Comparison of ENCODE assay signal across 1 cellular context in the genomic region with DNA sequence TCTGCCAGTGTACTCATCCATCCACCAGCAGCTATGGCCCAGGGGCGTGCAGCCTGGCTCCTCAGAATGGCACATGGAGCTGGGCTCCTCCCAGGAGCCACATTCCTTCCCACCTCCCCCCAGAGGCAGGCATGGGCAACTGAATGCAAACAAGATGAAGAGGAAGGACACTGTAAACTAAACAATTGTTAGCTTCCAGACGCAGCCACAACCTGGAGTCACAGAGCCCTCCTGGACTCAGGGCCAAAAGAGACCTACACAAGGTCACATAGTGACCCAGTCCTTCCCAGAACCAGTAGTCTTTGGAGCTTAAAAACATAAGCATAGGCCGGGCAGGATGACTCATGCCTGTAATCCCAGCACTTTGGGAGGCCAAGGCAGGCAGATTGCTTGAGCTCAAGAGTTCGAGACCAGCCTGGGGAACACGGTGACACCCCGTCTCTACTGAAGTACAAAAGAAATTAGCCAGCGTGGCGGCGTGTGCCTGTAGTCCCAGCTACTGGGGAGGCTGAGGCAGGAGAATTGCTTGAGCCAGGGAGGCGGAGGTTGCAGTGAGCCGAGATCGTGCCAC.
TF ChIP-seq lines count a peak whose summit lies in the region.

No MANE protein-coding gene starts in this region.

TF ChIP-seq in K562, 482 proteins besides CTCF, POLR2A, EP300 and RAD21 (continued from another document):
- TF ChIP-seq HNRNPL (IDR thresholded peaks at IDR 0.05; ENCODE audit: low read depth, low read length) (no peak), ZNF561 (CRISPR knock-in tag; conservative IDR thresholded peaks at IDR 0.05) (no peak), DPF2 (IDR thresholded peaks at IDR 0.05) (peak; percentile 50; the same call in 1 of the 2 replicates), TAF1 (IDR thresholded peaks at IDR 0.05; ENCODE audit: control insufficient read depth, extremely low read depth, insufficient read depth, low read length, severe bottlenecking) (no peak), HNRNPK (IDR thresholded peaks at IDR 0.05; ENCODE audit: low read depth, low read length, poor library complexity, severe bottlenecking) (no peak), RHOXF2B (CRISPR knock-in tag; conservative IDR thresholded peaks at IDR 0.05) (0 out of 2 replicates have a peak, but pooled peaks have one; percentile 47), NEUROD1 (IDR thresholded peaks at IDR 0.05; ENCODE audit: borderline replicate concordance, low read depth, low read length, partially characterized antibody) (no peak), U2AF2 (optimal IDR thresholded peaks at IDR 0.05; ENCODE audit: low read depth, low read length) (no peak), MYBL2 (IDR thresholded peaks at IDR 0.05; ENCODE audit: low read depth) (no peak), MYBL2 (CRISPR knock-in tag; IDR thresholded peaks at IDR 0.05; ENCODE audit: borderline replicate concordance) (0 out of 2 replicates have a peak, but pooled peaks have one; percentile 68), ZBTB1 (CRISPR knock-in tag; IDR thresholded peaks at IDR 0.05; ENCODE audit: borderline replicate concordance, low read depth) (no peak), HSF4 (CRISPR knock-in tag; IDR thresholded peaks at IDR 0.05; ENCODE audit: borderline replicate concordance) (no peak), BMI1 (IDR thresholded peaks at IDR 0.05; ENCODE audit: low read length) (no peak), SP2 (IDR thresholded peaks at IDR 0.05; ENCODE audit: extremely low read depth, low read depth, low read length, poor library complexity, severe bottlenecking) (no peak), ARID1B (IDR thresholded peaks at IDR 0.05) (no peak), MTA3 (IDR thresholded peaks at IDR 0.05; ENCODE audit: borderline replicate concordance) (no peak), SAFB2 (IDR thresholded peaks at IDR 0.05; ENCODE audit: borderline replicate concordance, low read depth, low read length, severe bottlenecking) (no peak), ZNF121 (CRISPR knock-in tag; conservative IDR thresholded peaks at IDR 0.05) (0 out of 2 replicates have a peak, but pooled peaks have one; percentile 13), OTX1 (CRISPR knock-in tag; IDR thresholded peaks at IDR 0.05) (no peak), ZNF431 (CRISPR knock-in tag; IDR thresholded peaks at IDR 0.05) (no peak), ELF2 (CRISPR knock-in tag; IDR thresholded peaks at IDR 0.05) (no peak), CEBPG (CRISPR knock-in tag; IDR thresholded peaks at IDR 0.05) (no peak), CEBPG (tag; conservative IDR thresholded peaks at IDR 0.05 in 1 of 2, IDR thresholded peaks at IDR 0.05 in 1 of 2) (no peak), JUND (IDR thresholded peaks at IDR 0.05; ENCODE audit: borderline replicate concordance, low read depth, low read length) (peak; percentile 62), JUND (tag; IDR thresholded peaks at IDR 0.05; ENCODE audit: borderline replicate concordance, low read depth, low read length) (peak; percentile 42; the same call in 1 of the 3 replicates), PHF8 (IDR thresholded peaks at IDR 0.05; ENCODE audit: borderline replicate concordance, low read length) (no peak), CREBBP (IDR thresholded peaks at IDR 0.05; ENCODE audit: low read depth, low read length) (no peak), HOXB6 (CRISPR knock-in tag; IDR thresholded peaks at IDR 0.05; ENCODE audit: borderline replicate concordance) (0 out of 2 replicates have a peak, but pooled peaks have one; percentile 22), ATF7 (IDR thresholded peaks at IDR 0.05) (no peak), CBX5 (IDR thresholded peaks at IDR 0.05; ENCODE audit: borderline replicate concordance, low read depth) (no peak), EZH2 (IDR thresholded peaks at IDR 0.05; ENCODE audit: borderline replicate concordance, low read depth, low read length) (no peak), ZNF12 (CRISPR knock-in tag; IDR thresholded peaks at IDR 0.05) (no peak), ZNF124 (CRISPR knock-in tag; IDR thresholded peaks at IDR 0.05) (no peak), BCOR (IDR thresholded peaks at IDR 0.05) (no peak), SRF (CRISPR knock-in tag; IDR thresholded peaks at IDR 0.05) (no peak)
- TF ChIP-seq, protein P1, sequence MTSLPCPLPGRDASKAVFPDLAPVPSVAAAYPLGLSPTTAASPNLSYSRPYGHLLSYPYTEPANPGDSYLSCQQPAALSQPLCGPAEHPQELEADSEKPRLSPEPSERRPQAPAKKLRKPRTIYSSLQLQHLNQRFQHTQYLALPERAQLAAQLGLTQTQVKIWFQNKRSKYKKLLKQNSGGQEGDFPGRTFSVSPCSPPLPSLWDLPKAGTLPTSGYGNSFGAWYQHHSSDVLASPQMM (CRISPR knock-in tag; IDR thresholded peaks at IDR 0.05), result no peak
- TF ChIP-seq, protein P2, sequence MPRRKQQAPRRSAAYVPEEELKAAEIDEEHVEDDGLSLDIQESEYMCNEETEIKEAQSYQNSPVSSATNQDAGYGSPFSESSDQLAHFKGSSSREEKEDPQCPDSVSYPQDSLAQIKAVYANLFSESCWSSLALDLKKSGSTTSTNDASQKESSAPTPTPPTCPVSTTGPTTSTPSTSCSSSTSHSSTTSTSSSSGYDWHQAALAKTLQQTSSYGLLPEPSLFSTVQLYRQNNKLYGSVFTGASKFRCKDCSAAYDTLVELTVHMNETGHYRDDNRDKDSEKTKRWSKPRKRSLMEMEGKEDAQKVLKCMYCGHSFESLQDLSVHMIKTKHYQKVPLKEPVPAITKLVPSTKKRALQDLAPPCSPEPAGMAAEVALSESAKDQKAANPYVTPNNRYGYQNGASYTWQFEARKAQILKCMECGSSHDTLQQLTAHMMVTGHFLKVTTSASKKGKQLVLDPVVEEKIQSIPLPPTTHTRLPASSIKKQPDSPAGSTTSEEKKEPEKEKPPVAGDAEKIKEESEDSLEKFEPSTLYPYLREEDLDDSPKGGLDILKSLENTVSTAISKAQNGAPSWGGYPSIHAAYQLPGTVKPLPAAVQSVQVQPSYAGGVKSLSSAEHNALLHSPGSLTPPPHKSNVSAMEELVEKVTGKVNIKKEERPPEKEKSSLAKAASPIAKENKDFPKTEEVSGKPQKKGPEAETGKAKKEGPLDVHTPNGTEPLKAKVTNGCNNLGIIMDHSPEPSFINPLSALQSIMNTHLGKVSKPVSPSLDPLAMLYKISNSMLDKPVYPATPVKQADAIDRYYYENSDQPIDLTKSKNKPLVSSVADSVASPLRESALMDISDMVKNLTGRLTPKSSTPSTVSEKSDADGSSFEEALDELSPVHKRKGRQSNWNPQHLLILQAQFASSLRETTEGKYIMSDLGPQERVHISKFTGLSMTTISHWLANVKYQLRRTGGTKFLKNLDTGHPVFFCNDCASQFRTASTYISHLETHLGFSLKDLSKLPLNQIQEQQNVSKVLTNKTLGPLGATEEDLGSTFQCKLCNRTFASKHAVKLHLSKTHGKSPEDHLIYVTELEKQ (CRISPR knock-in tag; IDR thresholded peaks at IDR 0.05), result no peak
- TF ChIP-seq, protein P3, sequence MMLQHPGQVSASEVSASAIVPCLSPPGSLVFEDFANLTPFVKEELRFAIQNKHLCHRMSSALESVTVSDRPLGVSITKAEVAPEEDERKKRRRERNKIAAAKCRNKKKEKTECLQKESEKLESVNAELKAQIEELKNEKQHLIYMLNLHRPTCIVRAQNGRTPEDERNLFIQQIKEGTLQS (IDR thresholded peaks at IDR 0.05), result peak; percentile 81
- TF ChIP-seq, protein P3 (CRISPR knock-in tag; conservative IDR thresholded peaks at IDR 0.05), result no peak
- TF ChIP-seq, protein P4, sequence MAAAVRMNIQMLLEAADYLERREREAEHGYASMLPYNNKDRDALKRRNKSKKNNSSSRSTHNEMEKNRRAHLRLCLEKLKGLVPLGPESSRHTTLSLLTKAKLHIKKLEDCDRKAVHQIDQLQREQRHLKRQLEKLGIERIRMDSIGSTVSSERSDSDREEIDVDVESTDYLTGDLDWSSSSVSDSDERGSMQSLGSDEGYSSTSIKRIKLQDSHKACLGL (CRISPR knock-in tag; IDR thresholded peaks at IDR 0.05; ENCODE audit: borderline replicate concordance, poor library complexity, severe bottlenecking), result no peak
- TF ChIP-seq, protein P5, sequence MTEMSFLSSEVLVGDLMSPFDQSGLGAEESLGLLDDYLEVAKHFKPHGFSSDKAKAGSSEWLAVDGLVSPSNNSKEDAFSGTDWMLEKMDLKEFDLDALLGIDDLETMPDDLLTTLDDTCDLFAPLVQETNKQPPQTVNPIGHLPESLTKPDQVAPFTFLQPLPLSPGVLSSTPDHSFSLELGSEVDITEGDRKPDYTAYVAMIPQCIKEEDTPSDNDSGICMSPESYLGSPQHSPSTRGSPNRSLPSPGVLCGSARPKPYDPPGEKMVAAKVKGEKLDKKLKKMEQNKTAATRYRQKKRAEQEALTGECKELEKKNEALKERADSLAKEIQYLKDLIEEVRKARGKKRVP (CRISPR knock-in tag; IDR thresholded peaks at IDR 0.05), result no peak
- TF ChIP-seq, protein P6, sequence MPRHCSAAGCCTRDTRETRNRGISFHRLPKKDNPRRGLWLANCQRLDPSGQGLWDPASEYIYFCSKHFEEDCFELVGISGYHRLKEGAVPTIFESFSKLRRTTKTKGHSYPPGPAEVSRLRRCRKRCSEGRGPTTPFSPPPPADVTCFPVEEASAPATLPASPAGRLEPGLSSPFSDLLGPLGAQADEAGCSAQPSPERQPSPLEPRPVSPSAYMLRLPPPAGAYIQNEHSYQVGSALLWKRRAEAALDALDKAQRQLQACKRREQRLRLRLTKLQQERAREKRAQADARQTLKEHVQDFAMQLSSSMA (CRISPR knock-in tag; IDR thresholded peaks at IDR 0.05), result no peak
